1 cellular context compared by ENCODE assay signal in genomic region chr1:150235852-150236613, GRCh38.
TF ChIP-seq lines count a peak whose summit lies in the region.

ANP32E (minus strand) TSS chr1:150236112; CDS start chr1:150235786, 326 bp downstream.

TF ChIP-seq in HEK293, 187 proteins besides CTCF, POLR2A, EP300 and RAD21 (continued from another document and continues in another):
- peak; percentile 88; the same call in 1 of the 2 replicates for TF ChIP-seq ZSCAN5A (tag by site-specific recombination; IDR thresholded peaks at IDR 0.05)
- peak; percentile 93 for TF ChIP-seq SP3 (tag by site-specific recombination; IDR thresholded peaks at IDR 0.05)
- no peak for TF ChIP-seq ZNF138 (tag by site-specific recombination; IDR thresholded peaks at IDR 0.05; ENCODE audit: borderline replicate concordance)
- TF ChIP-seq REST (tag by site-specific recombination; IDR thresholded peaks at IDR 0.05) = peak; percentile 74
- TF ChIP-seq ZNF624 (tag by site-specific recombination; IDR thresholded peaks at IDR 0.05) = no peak
- peak; percentile 95 for TF ChIP-seq ZNF398 (tag by site-specific recombination; IDR thresholded peaks at IDR 0.05)
- TF ChIP-seq HOXC10 (CRISPR knock-in tag; IDR thresholded peaks at IDR 0.05) = no peak
- no peak for TF ChIP-seq ZNF416 (tag by site-specific recombination; IDR thresholded peaks at IDR 0.05)
- TF ChIP-seq ZNF423 (tag by site-specific recombination; IDR thresholded peaks at IDR 0.05) = no peak
- peak; percentile 72; the same call in 1 of the 2 replicates for TF ChIP-seq KLF7 (tag by site-specific recombination; IDR thresholded peaks at IDR 0.05; ENCODE audit: borderline replicate concordance)
- TF ChIP-seq MEIS1 (CRISPR knock-in tag; IDR thresholded peaks at IDR 0.05; ENCODE audit: borderline replicate concordance) = no peak
- TF ChIP-seq ZNF175 (tag by site-specific recombination; IDR thresholded peaks at IDR 0.05) = no peak
- peak; percentile 99 for TF ChIP-seq ZNF501 (tag by site-specific recombination; IDR thresholded peaks at IDR 0.05)
- TF ChIP-seq ZNF37A (tag by site-specific recombination; IDR thresholded peaks at IDR 0.05) = no peak
- peak; percentile 41; the same call in 1 of the 2 replicates for TF ChIP-seq WT1 (tag by site-specific recombination; IDR thresholded peaks at IDR 0.05)
- TF ChIP-seq ZNF621 (tag by site-specific recombination; IDR thresholded peaks at IDR 0.05) = no peak
- peak; percentile 97 for TF ChIP-seq KLF16 (tag by site-specific recombination; IDR thresholded peaks at IDR 0.05)
- no peak for TF ChIP-seq ZNF214 (tag by site-specific recombination; IDR thresholded peaks at IDR 0.05; ENCODE audit: borderline replicate concordance)
- peak; percentile 81 for TF ChIP-seq ZNF335 (tag by site-specific recombination; conservative IDR thresholded peaks at IDR 0.05)
- no peak for TF ChIP-seq ZNF830 (tag by site-specific recombination; IDR thresholded peaks at IDR 0.05; ENCODE audit: low read depth)
- TF ChIP-seq ZNF549 (tag by site-specific recombination; IDR thresholded peaks at IDR 0.05) = no peak
- no peak for TF ChIP-seq ZNF174 (tag by site-specific recombination; IDR thresholded peaks at IDR 0.05)
- peak; percentile 95 for TF ChIP-seq SP7 (tag by site-specific recombination; IDR thresholded peaks at IDR 0.05)
- peak; percentile 81 for TF ChIP-seq ZBTB48 (tag by site-specific recombination; IDR thresholded peaks at IDR 0.05)
- TF ChIP-seq YY2 (tag by site-specific recombination; IDR thresholded peaks at IDR 0.05) = peak; percentile 99
- peak; percentile 44; the same call in 1 of the 2 replicates for TF ChIP-seq RBAK (tag by site-specific recombination; IDR thresholded peaks at IDR 0.05)
- peak; percentile 23; the same call in 1 of the 2 replicates for TF ChIP-seq ZFP3 (tag by site-specific recombination; IDR thresholded peaks at IDR 0.05; ENCODE audit: low read depth)
- no peak for TF ChIP-seq ZNF777 (tag by site-specific recombination; IDR thresholded peaks at IDR 0.05; ENCODE audit: borderline replicate concordance)
- 0 out of 2 replicates have a peak, but pooled peaks have one; percentile 32 for TF ChIP-seq OVOL3 (tag by site-specific recombination; IDR thresholded peaks at IDR 0.05)
- TF ChIP-seq ZNF2 (tag by site-specific recombination; IDR thresholded peaks at IDR 0.05) = peak; percentile 99
- TF ChIP-seq ZNF837 (tag by site-specific recombination; IDR thresholded peaks at IDR 0.05) = 0 out of 2 replicates have a peak, but pooled peaks have one; percentile 34
- no peak for TF ChIP-seq ZNF654 (tag by site-specific recombination; IDR thresholded peaks at IDR 0.05; ENCODE audit: low read depth)
- TF ChIP-seq ZEB2 (tag by site-specific recombination; IDR thresholded peaks at IDR 0.05) = peak; percentile 70
- TF ChIP-seq ZNF248 (tag by site-specific recombination; IDR thresholded peaks at IDR 0.05) = no peak
- TF ChIP-seq ZNF514 (tag by site-specific recombination; IDR thresholded peaks at IDR 0.05) = no peak
- peak; percentile 76; the same call in 1 of the 2 replicates for TF ChIP-seq ZNF843 (tag by site-specific recombination; IDR thresholded peaks at IDR 0.05)
- 0 out of 2 replicates have a peak, but pooled peaks have one; percentile 16 for TF ChIP-seq ZNF146 (tag by site-specific recombination; IDR thresholded peaks at IDR 0.05)
- 0 out of 2 replicates have a peak, but pooled peaks have one; percentile 40 for TF ChIP-seq ZNF184 (tag by site-specific recombination; IDR thresholded peaks at IDR 0.05)
- TF ChIP-seq ZNF157 (tag by site-specific recombination; IDR thresholded peaks at IDR 0.05) = 0 out of 2 replicates have a peak, but pooled peaks have one; percentile 30
- peak; percentile 47 for TF ChIP-seq PRDM4 (tag by site-specific recombination; IDR thresholded peaks at IDR 0.05)
- TF ChIP-seq ZNF223 (tag by site-specific recombination; IDR thresholded peaks at IDR 0.05) = 0 out of 2 replicates have a peak, but pooled peaks have one; percentile 23
- peak; percentile 82 for TF ChIP-seq ZNF629 (tag by site-specific recombination; IDR thresholded peaks at IDR 0.05)
- TF ChIP-seq ZNF280D (tag by site-specific recombination; IDR thresholded peaks at IDR 0.05) = no peak
- peak; percentile 50; the same call in 1 of the 2 replicates for TF ChIP-seq HIC1 (tag by site-specific recombination; IDR thresholded peaks at IDR 0.05)
- TF ChIP-seq ZNF529 (tag by site-specific recombination; IDR thresholded peaks at IDR 0.05; ENCODE audit: insufficient replicate concordance) = no peak
- no peak for TF ChIP-seq ZNF274 (IDR thresholded peaks at IDR 0.05; ENCODE audit: low read length)
- no peak for TF ChIP-seq ZNF274 (tag by site-specific recombination; IDR thresholded peaks at IDR 0.05; ENCODE audit: borderline replicate concordance)
- TF ChIP-seq SCRT1 (tag by site-specific recombination; IDR thresholded peaks at IDR 0.05; ENCODE audit: borderline replicate concordance) = no peak
- peak; percentile 84 for TF ChIP-seq KLF9 (tag by site-specific recombination; IDR thresholded peaks at IDR 0.05; ENCODE audit: low read depth)
- peak; percentile 100 for TF ChIP-seq ZBTB26 (tag by site-specific recombination; optimal IDR thresholded peaks at IDR 0.05)
- TF ChIP-seq ZNF350 (tag by site-specific recombination; IDR thresholded peaks at IDR 0.05) = no peak
- no peak; the same call in 1 of the 2 replicates for TF ChIP-seq ZNF10 (tag by site-specific recombination; IDR thresholded peaks at IDR 0.05)
